Comparison of ENCODE assay signal across 31 cellular contexts in the genomic region with DNA sequence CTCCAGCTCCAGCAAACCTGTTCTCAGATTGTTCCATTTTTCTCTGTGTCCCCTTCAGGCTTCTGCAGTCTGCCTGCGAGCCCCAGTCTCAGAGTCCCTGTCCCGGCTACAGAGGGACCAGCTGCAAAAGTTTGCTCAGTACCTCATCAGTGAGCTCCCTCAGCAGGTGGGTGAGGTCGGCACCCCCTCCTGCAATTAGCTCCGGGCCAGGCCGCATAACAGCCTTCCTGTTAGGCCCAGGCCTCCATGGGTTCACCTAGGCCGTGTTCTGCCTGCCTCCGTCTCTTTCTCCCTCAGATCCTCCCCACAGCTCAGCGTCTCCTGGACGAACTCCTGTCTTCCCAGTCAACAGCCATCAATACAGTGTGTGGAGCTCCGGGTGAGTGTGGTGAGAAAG.
"Had no signal": no experiment of that assay in that cellular context is flagged by ENCODE, and none has a peak within 500 bp of the region (broad histone marks: within the 10 kb centered on the region; RNA-seq: fewer than 3 reads in every experiment).

No MANE protein-coding gene starts in this region.

- H3K9me3 Mint-ChIP-seq: activated naive CD4-positive, alpha-beta T cell treated with anti-CD3 and anti-CD28 coated beads, Interleukin-2, amount 10 ng/mL, durations not matched to agents 7 days and 5 days; activated naive CD8-positive, alpha-beta T cell treated with anti-CD3 and anti-CD28 coated beads, Interleukin-2, amount 10 ng/mL, durations not matched to agents 7 days and 5 days; dendritic cell treated with granulocyte-macrophage colony-stimulating factor and Interleukin-4, amounts not matched to agents 40 ng/mL and 50 ng/mL, for 4 days; endodermal cell; nephron progenitor cell; T-helper 2 cell treated with Interferon-gamma antibody and Interleukin-4, amounts not matched to agents 5 μg/mL and 100 μg/mL, for 36 hours had no signal

- H3K27me3 ChIP-seq: esophagus muscularis mucosa, foreskin keratinocyte, heart left ventricle, right atrium auricular region, testis, transverse colon had no signal

- ATAC-seq: foreskin keratinocyte; heart left ventricle; left lobe of liver; lower lobe of right lung; stimulated activated naive CD8-positive, alpha-beta T cell treated with anti-CD3 and anti-CD28 coated beads, Interleukin-15, Interleukin-2, amounts not matched to agents 100 U/mL and 50 U/mL, for 24 hours had no signal

- H3K9me3 ChIP-seq: esophagus muscularis mucosa, heart left ventricle, lower lobe of right lung, right atrium auricular region, testis, transverse colon had no signal

- H3K27ac Mint-ChIP-seq: activated naive CD4-positive, alpha-beta T cell treated with anti-CD3 and anti-CD28 coated beads, Interleukin-2, amount 10 ng/mL, durations not matched to agents 7 days and 5 days; activated naive CD8-positive, alpha-beta T cell treated with anti-CD3 and anti-CD28 coated beads, Interleukin-2, amount 10 ng/mL, durations not matched to agents 7 days and 5 days; dendritic cell treated with granulocyte-macrophage colony-stimulating factor and Interleukin-4, amounts not matched to agents 40 ng/mL and 50 ng/mL, for 4 days; endodermal cell; nephron progenitor cell; T-helper 2 cell treated with Interferon-gamma antibody and Interleukin-4, amounts not matched to agents 5 μg/mL and 100 μg/mL, for 36 hours had no signal

- H3K9ac ChIP-seq: parathyroid adenoma had no signal

- H3K4me3 ChIP-seq: esophagus muscularis mucosa, heart left ventricle, lower lobe of right lung, right atrium auricular region, testis, transverse colon had no signal

- H3K4me1 ChIP-seq: foreskin keratinocyte had no signal

- H3K27me3 Mint-ChIP-seq: activated naive CD4-positive, alpha-beta T cell treated with anti-CD3 and anti-CD28 coated beads, Interleukin-2, amount 10 ng/mL, durations not matched to agents 7 days and 5 days; activated naive CD8-positive, alpha-beta T cell treated with anti-CD3 and anti-CD28 coated beads, Interleukin-2, amount 10 ng/mL, durations not matched to agents 7 days and 5 days; dendritic cell treated with granulocyte-macrophage colony-stimulating factor and Interleukin-4, amounts not matched to agents 40 ng/mL and 50 ng/mL, for 4 days had no signal

- H3K4me3 Mint-ChIP-seq: activated naive CD4-positive, alpha-beta T cell treated with anti-CD3 and anti-CD28 coated beads, Interleukin-2, amount 10 ng/mL, durations not matched to agents 7 days and 5 days; activated naive CD8-positive, alpha-beta T cell treated with anti-CD3 and anti-CD28 coated beads, Interleukin-2, amount 10 ng/mL, durations not matched to agents 7 days and 5 days; dendritic cell treated with granulocyte-macrophage colony-stimulating factor and Interleukin-4, amounts not matched to agents 40 ng/mL and 50 ng/mL, for 4 days; endodermal cell; nephron progenitor cell; T-helper 2 cell treated with Interferon-gamma antibody and Interleukin-4, amounts not matched to agents 5 μg/mL and 100 μg/mL, for 36 hours had no signal

- H3K27ac ChIP-seq: esophagus muscularis mucosa, foreskin keratinocyte, heart left ventricle, lower lobe of right lung, parathyroid adenoma, right atrium auricular region, testis, transverse colon had no signal

- FAIRE-seq: astrocyte, urothelium cell line had no signal

- DNase-seq: activated CD4-positive, alpha-beta T cell treated with anti-CD3 and anti-CD28 coated beads for 4 hours; activated CD4-positive, alpha-beta T cell treated with anti-CD3 and anti-CD28 coated beads, Interleukin-2, amount 50 U/mL, for 4 hours; activated CD4-positive, CD25-positive, alpha-beta regulatory T cell; activated gamma-delta T cell; activated naive CD4-positive, alpha-beta T cell treated with anti-CD3 and anti-CD28 coated beads, Interleukin-2, amount 10 ng/mL, durations not matched to agents 7 days and 5 days; activated naive CD8-positive, alpha-beta T cell treated with anti-CD3 and anti-CD28 coated beads, Interleukin-2, amount 10 ng/mL, durations not matched to agents 7 days and 5 days; activated T-cell treated with anti-CD3 and anti-CD28 coated beads for 4 hours; amniotic stem cell; caudate nucleus; endodermal cell; foreskin keratinocyte; heart left ventricle; hypothalamus; kidney glomerular epithelial cell; lower lobe of right lung; mesenchymal stem cell; nephron progenitor cell; nucleus accumbens; stimulated activated CD4-positive, alpha-beta T cell treated with anti-CD3 and anti-CD28 coated beads, Interleukin-15, amount 100 ng/mL, for 24 hours; stimulated activated naive CD8-positive, alpha-beta T cell treated with anti-CD3 and anti-CD28 coated beads, Interleukin-15, Interleukin-2, amounts not matched to agents 100 U/mL and 50 U/mL, for 24 hours; T-helper 1 cell; testis; transverse colon had no signal
